ENCODE assay signal across 33 cellular contexts in genomic region chrX:136122207-136122606, GRCh38.
"Had no signal": no experiment of that assay in that cellular context is flagged by ENCODE, and none has a peak within 500 bp of the region (broad histone marks: within the 10 kb centered on the region; RNA-seq: fewer than 3 reads in every experiment).

No MANE protein-coding gene starts in this region.

- H3K36me3 Mint-ChIP-seq: activated naive CD4-positive, alpha-beta T cell treated with anti-CD3 and anti-CD28 coated beads, Interleukin-2, amount 50 U/mL, for 72 hours had no signal

- H3K27ac ChIP-seq: adrenal gland, brain microvascular endothelial cell, KMS-11, Peyer's patch, SJSA1 had no signal

- H3K36me3 ChIP-seq: adrenal gland, brain microvascular endothelial cell, Peyer's patch, SJSA1 had no signal

- H3K27me3 Mint-ChIP-seq: activated CD4-positive, alpha-beta T cell treated with anti-CD3 and anti-CD28 coated beads for 36 hours; activated CD4-positive, alpha-beta T cell treated with anti-CD3 and anti-CD28 coated beads, Interleukin-2, amount 10 ng/mL, durations not matched to agents 7 days and 5 days had no signal

- H3K4me1 ChIP-seq: adrenal gland, Peyer's patch, SJSA1 had no signal

- DNase-seq: activated CD4-positive, alpha-beta T cell treated with anti-CD3 and anti-CD28 coated beads for 36 hours; activated CD4-positive, alpha-beta T cell treated with anti-CD3 and anti-CD28 coated beads, Interleukin-2, amount 10 ng/mL, durations not matched to agents 7 days and 5 days; activated CD4-positive, alpha-beta T cell treated with anti-CD3 and anti-CD28 coated beads, Interleukin-2, amount 50 U/mL, for 48 hours; activated CD8-positive, alpha-beta memory T cell treated with anti-CD3 and anti-CD28 coated beads, Interleukin-2, amount 50 U/mL, for 4 hours; activated gamma-delta T cell treated with Interleukin-2 at 50 U/mL for 16 hours; activated naive CD4-positive, alpha-beta T cell treated with anti-CD3 and anti-CD28 coated beads for 36 hours; activated T-cell treated with anti-CD3 and anti-CD28 coated beads for 4 hours; activated T-cell treated with anti-CD3 and anti-CD28 coated beads, Interleukin-2, amount 50 U/mL, for 4 hours; adrenal gland; brain microvascular endothelial cell; MM.1S; MV-4-11; NCI-H1092; NCI-H146; NCI-H187; NCI-H2029 treated with DMSO at 0.1 percent for 48 hours; NCI-H2107; NCI-H2171; NCI-H510A; NCI-H526; NCI-H748 treated with DMSO at 0.1 percent for 48 hours; NK-92 treated with Interleukin-12 subunit alpha and Interleukin-12 subunit beta, amount 100 ng/mL, for 24 hours; Peyer's patch; RPMI8226; SHP77 treated with DMSO at 0.1 percent for 48 hours; SK-N-SH had no signal

- H3K27ac Mint-ChIP-seq: activated CD4-positive, alpha-beta T cell treated with anti-CD3 and anti-CD28 coated beads for 36 hours; activated CD4-positive, alpha-beta T cell treated with anti-CD3 and anti-CD28 coated beads, Interleukin-2, amount 10 ng/mL, durations not matched to agents 7 days and 5 days; activated naive CD4-positive, alpha-beta T cell treated with anti-CD3 and anti-CD28 coated beads for 36 hours; activated T-helper 1 cell treated with anti-CD3 and anti-CD28 coated beads, Interleukin-12 subunit alpha, Interleukin-12 subunit beta, Interleukin-2, Interleukin-4 antibody, amounts not matched to agents 30 ng/mL and 10 ng/mL and 1 ng/mL, durations not matched to agents 14 hours and 24 hours and 36 hours; T-helper 1 cell treated with Interleukin-12 subunit alpha and Interleukin-12 subunit beta and Interleukin-4 antibody, amounts not matched to agents 30 μg/mL and 1 μg/mL, for 36 hours; T-helper 2 cell treated with Interferon-gamma antibody and Interleukin-4, amounts not matched to agents 5 μg/mL and 100 μg/mL, for 36 hours had no signal

- ATAC-seq: activated CD4-positive, alpha-beta T cell treated with anti-CD3 and anti-CD28 coated beads for 36 hours; activated CD4-positive, CD25-positive, alpha-beta regulatory T cell treated with anti-CD3 and anti-CD28 coated beads, Interleukin-2, amount 50 U/mL, for 24 hours; activated naive CD4-positive, alpha-beta T cell treated with anti-CD3 and anti-CD28 coated beads, Interleukin-2, amount 50 U/mL, for 72 hours; activated T-cell treated with anti-CD3 and anti-CD28 coated beads, Interleukin-2, amount 50 U/mL, for 4 hours had no signal

- H3K4me3 ChIP-seq: adrenal gland, Peyer's patch, SJSA1 had no signal

- H3K27me3 ChIP-seq: adrenal gland, brain microvascular endothelial cell, Peyer's patch, SJSA1 had no signal

- H3K9me3 Mint-ChIP-seq: activated CD4-positive, alpha-beta T cell treated with anti-CD3 and anti-CD28 coated beads, Interleukin-2, amount 10 ng/mL, durations not matched to agents 7 days and 5 days; activated naive CD4-positive, alpha-beta T cell treated with anti-CD3 and anti-CD28 coated beads for 36 hours; activated naive CD4-positive, alpha-beta T cell treated with anti-CD3 and anti-CD28 coated beads, Interleukin-2, amount 50 U/mL, for 72 hours; activated T-cell treated with anti-CD3 and anti-CD28 coated beads, Interleukin-2, amount 50 U/mL, for 4 hours; activated T-helper 1 cell treated with anti-CD3 and anti-CD28 coated beads, Interleukin-12 subunit alpha, Interleukin-12 subunit beta, Interleukin-2, Interleukin-4 antibody, amounts not matched to agents 30 ng/mL and 10 ng/mL and 1 ng/mL, durations not matched to agents 14 hours and 24 hours and 36 hours; T-helper 1 cell treated with Interleukin-12 subunit alpha and Interleukin-12 subunit beta and Interleukin-4 antibody, amounts not matched to agents 30 μg/mL and 1 μg/mL, for 36 hours; T-helper 2 cell treated with Interferon-gamma antibody and Interleukin-4, amounts not matched to agents 5 μg/mL and 100 μg/mL, for 36 hours had no signal

- H3K9me3 ChIP-seq: adrenal gland, Peyer's patch, SJSA1 had no signal

- H3K4me1 Mint-ChIP-seq: activated CD4-positive, alpha-beta T cell treated with anti-CD3 and anti-CD28 coated beads, Interleukin-2, amount 10 ng/mL, durations not matched to agents 7 days and 5 days had no signal

- H3K4me3 Mint-ChIP-seq: activated CD4-positive, alpha-beta T cell treated with anti-CD3 and anti-CD28 coated beads for 36 hours; activated CD4-positive, alpha-beta T cell treated with anti-CD3 and anti-CD28 coated beads, Interleukin-2, amount 10 ng/mL, durations not matched to agents 7 days and 5 days; activated naive CD4-positive, alpha-beta T cell treated with anti-CD3 and anti-CD28 coated beads for 36 hours; activated T-cell treated with anti-CD3 and anti-CD28 coated beads, Interleukin-2, amount 50 U/mL, for 4 hours; activated T-helper 1 cell treated with anti-CD3 and anti-CD28 coated beads, Interleukin-12 subunit alpha, Interleukin-12 subunit beta, Interleukin-2, Interleukin-4 antibody, amounts not matched to agents 30 ng/mL and 10 ng/mL and 1 ng/mL, durations not matched to agents 14 hours and 24 hours and 36 hours; T-helper 1 cell treated with Interleukin-12 subunit alpha and Interleukin-12 subunit beta and Interleukin-4 antibody, amounts not matched to agents 30 μg/mL and 1 μg/mL, for 36 hours; T-helper 2 cell treated with Interferon-gamma antibody and Interleukin-4, amounts not matched to agents 5 μg/mL and 100 μg/mL, for 36 hours had no signal
